Comparison of ENCODE assay signal across 1 cellular context in the genomic region with DNA sequence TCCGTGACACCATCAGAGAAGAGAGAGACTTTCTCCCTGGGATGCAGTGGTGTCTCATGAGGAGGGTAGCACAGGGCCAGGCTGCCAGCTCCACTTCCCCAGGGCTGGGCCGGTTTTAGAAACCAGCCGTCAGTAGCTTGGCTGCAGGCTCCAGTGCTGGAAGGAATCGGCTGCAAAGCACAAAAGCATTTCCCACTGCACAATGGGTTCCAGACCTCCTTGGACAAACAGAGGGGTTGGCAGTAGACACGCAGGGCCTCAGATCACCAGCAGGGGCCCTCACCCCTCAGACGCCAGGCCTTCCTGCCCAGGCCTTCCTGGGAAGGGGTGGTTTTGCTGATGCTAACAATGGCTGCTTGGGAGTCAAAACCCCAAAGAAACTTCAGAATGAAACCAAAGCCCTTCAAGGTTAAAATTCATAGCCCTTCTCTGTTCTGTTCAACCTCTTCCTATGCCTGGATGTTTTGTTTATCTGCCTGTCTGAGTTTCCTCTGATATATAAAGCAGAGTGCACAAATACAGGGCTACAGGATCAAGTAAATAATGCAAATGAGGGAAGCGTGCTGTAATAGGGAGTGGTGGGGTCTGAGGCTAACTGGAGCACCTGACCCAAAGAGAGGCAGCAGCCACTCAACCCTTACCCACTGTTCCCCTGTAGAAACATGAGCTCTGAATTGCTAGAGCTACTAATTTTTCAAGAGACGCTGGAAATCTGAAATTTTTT.
TF ChIP-seq lines count a peak whose summit lies in the region.

No MANE protein-coding gene starts in this region.

TF ChIP-seq in HepG2, 621 proteins besides CTCF, POLR2A, EP300 and RAD21 (continued from another document):
- TF ChIP-seq, protein P1, sequence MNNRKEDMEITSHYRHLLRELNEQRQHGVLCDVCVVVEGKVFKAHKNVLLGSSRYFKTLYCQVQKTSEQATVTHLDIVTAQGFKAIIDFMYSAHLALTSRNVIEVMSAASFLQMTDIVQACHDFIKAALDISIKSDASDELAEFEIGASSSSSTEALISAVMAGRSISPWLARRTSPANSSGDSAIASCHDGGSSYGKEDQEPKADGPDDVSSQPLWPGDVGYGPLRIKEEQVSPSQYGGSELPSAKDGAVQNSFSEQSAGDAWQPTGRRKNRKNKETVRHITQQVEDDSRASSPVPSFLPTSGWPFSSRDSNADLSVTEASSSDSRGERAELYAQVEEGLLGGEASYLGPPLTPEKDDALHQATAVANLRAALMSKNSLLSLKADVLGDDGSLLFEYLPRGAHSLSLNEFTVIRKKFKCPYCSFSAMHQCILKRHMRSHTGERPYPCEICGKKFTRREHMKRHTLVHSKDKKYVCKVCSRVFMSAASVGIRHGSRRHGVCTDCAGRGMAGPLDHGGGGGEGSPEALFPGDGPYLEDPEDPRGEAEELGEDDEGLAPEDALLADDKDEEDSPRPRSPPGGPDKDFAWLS (CRISPR knock-in tag; IDR thresholded peaks at IDR 0.05; ENCODE audit: borderline replicate concordance): no peak
